ENCODE assay signal across 1 cellular context in genomic region chr19:15115762-15116615, GRCh38.
TF ChIP-seq lines count a peak whose summit lies in the region.

No MANE protein-coding gene starts in this region.

TF ChIP-seq in H1, 55 proteins besides CTCF, POLR2A, EP300 and RAD21:
- TF ChIP-seq TBP (IDR thresholded peaks at IDR 0.05; ENCODE audit: low read depth, low read length) (no peak), RFX5 (IDR thresholded peaks at IDR 0.05; ENCODE audit: borderline replicate concordance, low read depth, low read length) (no peak), TEAD4 (IDR thresholded peaks at IDR 0.05; ENCODE audit: low read depth, low read length) (no peak), POLR2AphosphoS5 (IDR thresholded peaks at IDR 0.05; ENCODE audit: low read depth, low read length) (peak; percentile 58; the same call in 1 of the 2 replicates), KDM1A (IDR thresholded peaks at IDR 0.05; ENCODE audit: borderline replicate concordance, low read length) (no peak)
